16 cellular contexts compared by ENCODE assay signal in the genomic region with DNA sequence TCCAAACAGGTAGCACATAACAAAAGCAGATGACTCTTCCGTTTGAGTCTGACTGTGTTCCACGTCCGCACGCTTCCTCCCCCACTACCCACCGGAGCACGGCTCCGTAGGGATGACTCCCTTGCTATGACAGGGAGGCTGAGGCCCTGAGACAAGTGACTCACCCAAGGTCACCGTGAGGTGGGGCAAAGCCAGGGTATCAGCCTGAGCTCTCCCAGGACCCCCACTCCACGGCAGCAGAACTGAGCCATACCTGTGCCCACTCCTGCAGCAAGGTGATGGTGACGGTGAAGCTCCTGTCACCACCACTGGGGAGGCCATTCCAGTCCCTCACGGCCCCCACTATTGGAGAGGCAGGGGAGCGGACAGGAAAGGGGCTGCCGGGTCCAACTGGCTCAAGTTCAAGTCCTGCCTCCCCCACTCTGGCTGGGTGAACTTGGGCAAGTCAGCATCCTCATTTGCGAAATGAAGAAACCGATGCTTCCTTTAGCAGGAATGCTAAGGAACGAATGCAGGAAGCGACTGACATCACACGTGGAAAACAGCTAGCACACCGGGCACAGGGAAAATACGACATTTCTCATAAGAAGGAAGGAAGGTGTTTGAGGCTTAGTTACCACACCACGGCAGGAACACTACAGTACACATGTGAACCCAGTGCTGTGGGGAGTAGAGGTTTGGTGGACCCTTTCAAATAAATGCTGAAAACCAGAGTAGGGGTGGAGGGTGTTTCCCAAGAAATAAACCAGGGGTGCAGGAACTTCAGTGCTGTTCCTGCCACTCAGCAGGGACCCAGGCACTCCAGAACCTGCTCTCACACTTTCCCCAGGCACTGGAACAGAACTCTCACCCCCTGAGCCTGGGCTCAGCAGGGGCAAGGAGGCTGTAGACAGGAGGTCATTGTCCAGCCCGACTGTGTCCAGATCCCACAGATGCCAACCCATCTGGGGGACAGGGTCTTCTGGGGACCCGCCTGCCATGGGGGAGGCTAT. TPM values are rescaled to one million over a fixed set of nuclear protein-coding genes. Genes with fewer than 3 reads are reported as not detected.
DNase-seq lines count a peak whose midpoint lies in the region; ATAC-seq and TF ChIP-seq lines count a peak whose summit lies in the region.
"Had no signal": no experiment of that assay in that cellular context is flagged by ENCODE, and none has a peak within 500 bp of the region (broad histone marks: within the 10 kb centered on the region; RNA-seq: fewer than 3 reads in every experiment).

No MANE protein-coding gene starts in this region.

- TF ChIP-seq CTCF in chondrocyte (IDR thresholded peaks at IDR 0.05) (no peak), right atrium auricular region (IDR thresholded peaks at IDR 0.05) (no peak), gastrocnemius medialis (IDR thresholded peaks at IDR 0.05 in 4 of 5, conservative IDR thresholded peaks at IDR 0.05 in 1 of 5) (no peak)

- H3K9me3 ChIP-seq in right atrium auricular region (no peaks in the 10 kb centered on the region), gastrocnemius medialis (no peaks in the 10 kb centered on the region)

- peak overlapping the region; percentile 78 to 83 for H3K27ac ChIP-seq in right atrium auricular region
- H3K27ac ChIP-seq in gastrocnemius medialis = peak overlapping the region; percentile 41 to 75 (median 66)

- H3K4me3 ChIP-seq in right atrium auricular region (no peak overlapping the region), gastrocnemius medialis (no peak overlapping the region)

- H3K4me1 ChIP-seq in right atrium auricular region = peaks cover 0 to 36% of the 10 kb centered on the region in 2 donors
- H3K4me1 ChIP-seq in gastrocnemius medialis = peaks cover 11 to 18% of the 10 kb centered on the region in 2 donors

- no peak for TF ChIP-seq POLR2A in gastrocnemius medialis (IDR thresholded peaks at IDR 0.05)

- no peaks in the 10 kb centered on the region for H3K36me3 ChIP-seq in right atrium auricular region
- H3K36me3 ChIP-seq in gastrocnemius medialis = no peaks in the 10 kb centered on the region

- in situ Hi-C loops in gastrocnemius medialis (cut with MboI; ENCODE audit: low sequenced_read_pairs in 4 of 4) = no loop called here

- no peaks in the 10 kb centered on the region for H3K27me3 ChIP-seq in right atrium auricular region
- no peaks in the 10 kb centered on the region for H3K27me3 ChIP-seq in gastrocnemius medialis

- no peak overlapping the region for H3K4me3 Mint-ChIP-seq in chondrocyte (ENCODE audit: unreplicated experiment)
- H3K4me3 Mint-ChIP-seq: activated naive CD8-positive, alpha-beta T cell; effector memory CD8-positive, alpha-beta T cell; stimulated activated naive CD8-positive, alpha-beta T cell treated with anti-CD3 and anti-CD28 coated beads, Interleukin-15, Interleukin-2, amounts not matched to agents 100 ng/mL and 50 ng/mL, for 24 hours had no signal

- H3K9me3 Mint-ChIP-seq in chondrocyte (ENCODE audit: low read depth) = peaks cover 8% of the 10 kb centered on the region
- H3K9me3 Mint-ChIP-seq: effector memory CD8-positive, alpha-beta T cell had no signal

- ATAC-seq in gastrocnemius medialis (peak in 1 of 2 donors; percentile 10), GM19452 (IDR thresholded peaks at IDR 0.05; ENCODE audit: unreplicated experiment) (no peak)
- no peak for ATAC-seq in stimulated activated naive CD8-positive, alpha-beta T cell treated with anti-CD3 and anti-CD28 coated beads, Interleukin-15, Interleukin-2, amounts not matched to agents 100 U/mL and 50 U/mL, for 24 hours
- ATAC-seq: effector memory CD8-positive, alpha-beta T cell had no signal

- no peaks in the 10 kb centered on the region for H3K36me3 Mint-ChIP-seq in chondrocyte (ENCODE audit: low read depth)
- H3K36me3 Mint-ChIP-seq: activated naive CD8-positive, alpha-beta T cell had no signal

- no peak overlapping the region for H3K27ac Mint-ChIP-seq in chondrocyte (ENCODE audit: unreplicated experiment)
- H3K27ac Mint-ChIP-seq: activated naive CD8-positive, alpha-beta T cell; effector memory CD8-positive, alpha-beta T cell; stimulated activated naive CD8-positive, alpha-beta T cell treated with anti-CD3 and anti-CD28 coated beads, Interleukin-15, Interleukin-2, amounts not matched to agents 100 ng/mL and 50 ng/mL, for 24 hours had no signal

- intact Hi-C loops in gastrocnemius medialis (cut with DNase I; ENCODE audit: low total_unique reads) = no loop called here

- H3K4me1 Mint-ChIP-seq in chondrocyte (ENCODE audit: low read depth) = peaks cover 3% of the 10 kb centered on the region

- peak; percentile 67 for DNase-seq in GM03348 (ENCODE audit: low spot score)
- DNase-seq in chondrocyte (ENCODE audit: low spot score) = peak; percentile 68
- DNase-seq in right atrium auricular region (ENCODE audit: low spot score) = no peak
- no peak for DNase-seq in gastrocnemius medialis
- no peak for DNase-seq in stimulated activated naive CD8-positive, alpha-beta T cell treated with anti-CD3 and anti-CD28 coated beads, Interleukin-15, Interleukin-2, amounts not matched to agents 100 U/mL and 50 U/mL, for 24 hours
- DNase-seq in NCI-H1092 (lab: John Stamatoyannopoulos, UW) = no peak
- no peak for DNase-seq in NCI-H526 (lab: John Stamatoyannopoulos, UW)
- DNase-seq: activated CD4-positive, alpha-beta T cell treated with anti-CD3 and anti-CD28 coated beads, Interleukin-2, amount 50 U/mL, for 48 hours; effector memory CD8-positive, alpha-beta T cell; NCI-H1417 treated with DMSO at 0.1 percent for 48 hours; NK-92 treated with Interleukin-12 subunit alpha and Interleukin-12 subunit beta, amount 100 ng/mL, for 24 hours; stimulated activated CD4-positive, alpha-beta T cell treated with anti-CD3 and anti-CD28 coated beads, Interleukin-2, amount 100 ng/mL, for 24 hours; T-helper 1 cell had no signal

- no peaks in the 10 kb centered on the region for H3K27me3 Mint-ChIP-seq in chondrocyte (ENCODE audit: low read depth)
- H3K27me3 Mint-ChIP-seq: stimulated activated naive CD8-positive, alpha-beta T cell treated with anti-CD3 and anti-CD28 coated beads, Interleukin-15, Interleukin-2, amounts not matched to agents 100 ng/mL and 50 ng/mL, for 24 hours had no signal

RNA-seq across cellular contexts. Expression of a gene that starts 32.4 kb away (rescaled TPM):
- total RNA-seq in chondrocyte (3.6 to 6.9 TPM (median 4.7 TPM) in 3 replicates), right atrium auricular region (100 to 1,000 TPM in 1 of 2 donors, 10 to 100 TPM in 1; 62.0 to 111 TPM), gastrocnemius medialis (10 to 100 TPM; 52.4 to 78.1 (median 62.3) TPM)

RNA-seq across cellular contexts. Expression of a gene that starts 59.9 kb away (rescaled TPM):
- total RNA-seq in chondrocyte = 10.5 to 16.9 TPM (median 16.5 TPM) in 3 replicates
- total RNA-seq in right atrium auricular region = 10 to 100 TPM; 21.9 to 22.0 TPM
- total RNA-seq in gastrocnemius medialis = 10 to 100 TPM in 1 of 4 donors, 1 to 10 TPM in 3; 6.0 to 20.0 (median 8.9) TPM

Comparison
In these comparisons a context has a peak if more than half of its experiments do, and no peak if none do; other contexts are left out.
1. DNase-seq: peak in GM03348 (single experiment) and chondrocyte (single experiment); none in right atrium auricular region (single experiment), gastrocnemius medialis (0 of 2), stimulated activated naive CD8-positive, alpha-beta T cell treated with anti-CD3 and anti-CD28 coated beads, Interleukin-15, Interleukin-2, amounts not matched to agents 100 U/mL and 50 U/mL, for 24 hours (single experiment), NCI-H1092 (single experiment) and NCI-H526 (0 of 2).